7 cellular contexts compared by ENCODE assay signal in genomic region chr12:8218711-8219382, GRCh38. TPM values are rescaled to one million over a fixed set of nuclear protein-coding genes. Genes with fewer than 3 reads are reported as not detected.
"Had no signal": no experiment of that assay in that cellular context is flagged by ENCODE, and none has a peak within 500 bp of the region (broad histone marks: within the 10 kb centered on the region; RNA-seq: fewer than 3 reads in every experiment).

No MANE protein-coding gene starts in this region.

RNA-seq across cellular contexts. Expression of gene FAM90A1, which starts 8.6 kb away (rescaled TPM):
- total RNA-seq: chondrocyte, dermis microvascular lymphatic vessel endothelial cell, omental fat pad, pulmonary artery endothelial cell, right atrium auricular region, thoracic aorta, transverse colon had no signal
